In the genomic region with DNA sequence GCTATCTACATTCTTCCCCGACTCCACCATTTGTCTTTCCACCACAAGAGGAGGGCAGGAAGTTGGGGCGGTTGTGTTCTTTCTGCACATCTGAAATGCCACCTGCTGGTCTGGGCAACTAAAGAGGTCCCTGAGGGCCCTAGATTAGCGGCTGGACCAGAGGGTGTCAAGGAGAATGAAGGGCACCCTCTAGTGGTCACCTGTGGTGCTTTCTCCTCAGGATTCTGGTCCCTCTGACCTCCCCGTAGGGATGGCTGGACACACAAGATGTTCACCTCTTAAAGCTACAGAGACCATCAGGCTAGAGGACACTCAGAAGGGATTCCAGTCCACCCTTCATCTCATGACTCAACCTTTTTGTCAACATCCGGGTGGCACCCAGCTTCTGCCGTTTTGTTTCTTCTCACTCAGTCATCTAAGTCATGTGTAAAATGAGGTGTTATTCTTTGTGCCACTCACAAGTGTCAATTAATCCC, we compare ENCODE assay signal across 8 cellular contexts. TPM values are rescaled to one million over a fixed set of nuclear protein-coding genes. Genes with fewer than 3 reads are reported as not detected.
DNase-seq lines count a peak whose midpoint lies in the region; ATAC-seq, FAIRE-seq and TF ChIP-seq lines count a peak whose summit lies in the region.

No MANE protein-coding gene starts in this region.

- no peaks in the 10 kb centered on the region for H3K4me1 ChIP-seq in pancreas
- peaks cover 11% of the 10 kb centered on the region for H3K4me1 ChIP-seq in effector memory CD4-positive, alpha-beta T cell (ENCODE audit: control insufficient read depth, insufficient read depth, low read length, poor library complexity, severe bottlenecking)

- FAIRE-seq in pancreas (lab: Jason Lieb, UNC), result no peak

- H3K27ac ChIP-seq in C4-2B (no peak overlapping the region), pancreas (no peak overlapping the region)
- no peak overlapping the region for H3K27ac ChIP-seq in effector memory CD4-positive, alpha-beta T cell (ENCODE audit: insufficient read depth, low read length, poor library complexity, severe bottlenecking)

- peak; percentile 91 for TF ChIP-seq CTCF in C4-2B (conservative IDR thresholded peaks at IDR 0.05)
- peak; percentile 77 for TF ChIP-seq CTCF in fibroblast of mammary gland (conservative IDR thresholded peaks at IDR 0.05; ENCODE audit: control insufficient read depth, insufficient read depth, low read depth, low read length)
- TF ChIP-seq CTCF in pancreas (IDR thresholded peaks at IDR 0.05), result peak in 3 of 4 donors; percentile 11 to 41 (median 32)

- ATAC-seq in GM18909 (IDR thresholded peaks at IDR 0.05; ENCODE audit: poor library complexity, unreplicated experiment) (peak; percentile 47), pancreas (peak in 3 of 4 donors; percentile 73 to 80 (median 77)), GM21423 (IDR thresholded peaks at IDR 0.05; ENCODE audit: unreplicated experiment) (no peak)

- H3K9me3 ChIP-seq in pancreas, result no peaks in the 10 kb centered on the region
- no peaks in the 10 kb centered on the region for H3K9me3 ChIP-seq in effector memory CD4-positive, alpha-beta T cell (ENCODE audit: control insufficient read depth, low read length)

- H3K4me3 ChIP-seq in fibroblast of mammary gland (ENCODE audit: control insufficient read depth, low read depth, low read length), result no peak overlapping the region
- H3K4me3 ChIP-seq in pancreas, result no peak overlapping the region
- H3K4me3 ChIP-seq in effector memory CD4-positive, alpha-beta T cell (ENCODE audit: insufficient read depth, low read depth, low read length, poor library complexity, severe bottlenecking), result no peak overlapping the region

- WGBS in pancreas, 2 donors, result 30% methylated on average over 6 of the region's 6 CpGs

- intact Hi-C loops in pancreas (cut with DNase I), result no loop called here

- H3K27me3 ChIP-seq in pancreas, result no peaks in the 10 kb centered on the region
- no peaks in the 10 kb centered on the region for H3K27me3 ChIP-seq in effector memory CD4-positive, alpha-beta T cell (replicated peaks; ENCODE audit: control insufficient read depth, insufficient read depth, low read length, poor library complexity, severe bottlenecking)

- H3K36me3 ChIP-seq in pancreas, result peaks cover 0 to 4% (median 0%) of the 10 kb centered on the region in 3 donors
- H3K36me3 ChIP-seq in effector memory CD4-positive, alpha-beta T cell (ENCODE audit: control insufficient read depth, insufficient read depth, low read length), result no peaks in the 10 kb centered on the region

- DNase-seq in NCI-H128 (lab: John Stamatoyannopoulos, UW; ENCODE audit: unreplicated experiment) (peak; percentile 20), fibroblast of mammary gland (ENCODE audit: low read depth) (peak; percentile 75), pancreas (peak in 2 of 6 donors; percentile 31 to 48)
- peak; percentile 56 for DNase-seq in activated CD4-positive, CD25-positive, alpha-beta regulatory T cell treated with anti-CD3 and anti-CD28 coated beads, Interleukin-2, amount 50 U/mL, for 72 hours
- DNase-seq in effector memory CD4-positive, alpha-beta T cell, result no peak

RNA-seq across cellular contexts. Expression of a gene that starts 2.9 kb away (rescaled TPM):
- total RNA-seq in pancreas, result 1 to 10 TPM in 3 of 6 donors, under 1 TPM in 3; 0.09 to 4.4 (median 1.1) TPM
- polyA plus RNA-seq in pancreas, result under 1 TPM; 0.07 to 0.34 TPM

RNA-seq across cellular contexts. Expression of a gene that starts 44.5 kb away (rescaled TPM):
- total RNA-seq in pancreas, result 10 to 100 TPM; 13.8 to 22.6 (median 17.1) TPM
- polyA plus RNA-seq in pancreas, result 10 to 100 TPM; 10.4 to 12.5 TPM

RNA-seq across cellular contexts. Expression of a gene that starts 45.9 kb away (rescaled TPM):
- 1 to 10 TPM; 2.5 to 6.9 (median 3.1) TPM for total RNA-seq in pancreas
- polyA plus RNA-seq in pancreas, result 1 to 10 TPM; 2.0 to 2.9 TPM

Comparison
In these comparisons a context has a peak if more than half of its experiments do, and no peak if none do; other contexts are left out.
1. CTCF ChIP-seq: peak in every context shown above with its lines; median percentile 91 in C4-2B; 77 in fibroblast of mammary gland; 32 in pancreas.
2. DNase-seq: peak in NCI-H128 (single experiment), activated CD4-positive, CD25-positive, alpha-beta regulatory T cell treated with anti-CD3 and anti-CD28 coated beads, Interleukin-2, amount 50 U/mL, for 72 hours (single experiment) and fibroblast of mammary gland (single experiment); none in effector memory CD4-positive, alpha-beta T cell (0 of 3).